ENCODE assay signal across 8 cellular contexts in the genomic region with DNA sequence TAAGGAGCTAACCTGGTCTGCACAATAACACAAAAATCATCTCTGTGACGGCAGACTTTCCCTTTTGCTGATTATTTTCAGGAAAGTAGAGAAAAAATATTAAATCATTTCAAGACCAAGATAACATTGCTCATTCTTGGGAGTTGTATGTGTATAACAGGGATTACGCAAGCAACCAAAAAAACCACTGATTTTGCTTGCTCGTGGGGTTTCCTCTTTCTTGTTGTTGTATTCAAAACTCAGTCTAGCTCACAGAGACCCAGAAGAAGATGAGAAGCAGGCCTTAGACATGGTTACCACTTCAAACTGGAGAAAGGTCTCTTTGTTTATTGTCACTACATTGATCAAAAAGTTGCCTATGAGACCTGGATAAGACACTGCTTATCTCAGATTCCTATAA. TPM values are rescaled to one million over a fixed set of nuclear protein-coding genes. Genes with fewer than 3 reads are reported as not detected.
A peak's percentile ranks its signal among the peaks of the same experiment; 100 is the strongest.
DNase-seq lines count a peak whose midpoint lies in the region; ATAC-seq and FAIRE-seq lines count a peak whose summit lies in the region.

No MANE protein-coding gene starts in this region.

- peaks cover 6% of the 10 kb centered on the region for H3K27me3 Mint-ChIP-seq in CD4-positive, CD25-positive, alpha-beta regulatory T cell
- peaks cover 8 to 17% (median 10%) of the 10 kb centered on the region in 3 donors for H3K27me3 Mint-ChIP-seq in immature natural killer cell (ENCODE audit: low read depth in 3 of 3)

- H3K36me3 Mint-ChIP-seq in CD4-positive, CD25-positive, alpha-beta regulatory T cell = no peaks in the 10 kb centered on the region
- peaks cover 2 to 3% (median 3%) of the 10 kb centered on the region in 3 donors for H3K36me3 Mint-ChIP-seq in immature natural killer cell

- peak overlapping the region; percentile 15 to 80 (median 40) for H3K4me3 Mint-ChIP-seq in CD4-positive, CD25-positive, alpha-beta regulatory T cell
- H3K4me3 Mint-ChIP-seq in immature natural killer cell = peak overlapping the region; percentile 12 to 52 (median 39)

- H3K27me3 ChIP-seq in CD4-positive, CD25-positive, alpha-beta regulatory T cell (ENCODE audit: control insufficient read depth, insufficient read depth, low read length) = no peaks in the 10 kb centered on the region

- peaks cover 33 to 60% (median 40%) of the 10 kb centered on the region in 4 donors for H3K4me1 Mint-ChIP-seq in CD4-positive, CD25-positive, alpha-beta regulatory T cell
- H3K4me1 Mint-ChIP-seq in immature natural killer cell = peaks cover 55 to 66% of the 10 kb centered on the region in 2 donors

- no peaks in the 10 kb centered on the region for H3K9me3 ChIP-seq in CD4-positive, CD25-positive, alpha-beta regulatory T cell (ENCODE audit: control insufficient read depth in 2 of 2, low read length in 2 of 2)

- H3K4me3 ChIP-seq in CD4-positive, CD25-positive, alpha-beta regulatory T cell (ENCODE audit: low read depth, low read length) = peak overlapping the region; percentile 37

- peak overlapping the region; percentile 66 to 94 (median 79) for H3K27ac Mint-ChIP-seq in CD4-positive, CD25-positive, alpha-beta regulatory T cell
- peak overlapping the region; percentile 93 to 99 (median 96) for H3K27ac Mint-ChIP-seq in immature natural killer cell

- peak; percentile 27 to 39 for ATAC-seq in CD4-positive, CD25-positive, alpha-beta regulatory T cell (ENCODE audit: low read depth in 2 of 2)
- ATAC-seq in GM21528 (IDR thresholded peaks at IDR 0.05; ENCODE audit: low FRiP score, unreplicated experiment) (peak; percentile 23), GM18909 (IDR thresholded peaks at IDR 0.05; ENCODE audit: poor library complexity, unreplicated experiment) (no peak)

- peaks cover 42% of the 10 kb centered on the region for H3K4me1 ChIP-seq in CD4-positive, CD25-positive, alpha-beta regulatory T cell (ENCODE audit: control insufficient read depth, insufficient read depth, low read length, poor library complexity, severe bottlenecking)

- no peak for FAIRE-seq in HTR-8/SVneo (lab: Jason Lieb, UNC)

- peak in 2 of 3 donors; percentile 51 to 64 for DNase-seq in CD4-positive, CD25-positive, alpha-beta regulatory T cell
- DNase-seq in SIG-M5 treated with dmso at 0.1 percent for 504 hours (lab: John Stamatoyannopoulos, UW; ENCODE audit: unreplicated experiment) (peak; percentile 93), immature natural killer cell (peak; percentile 40 to 59 (median 46)), NCI-H446 (lab: John Stamatoyannopoulos, UW) (no peak), HTR-8/SVneo (ENCODE audit: insufficient read length, low spot score) (no peak), HuH-7.5 (ENCODE audit: low spot score) (no peak)

- no peaks in the 10 kb centered on the region for H3K36me3 ChIP-seq in CD4-positive, CD25-positive, alpha-beta regulatory T cell (ENCODE audit: control insufficient read depth, insufficient read depth, low read length)

- H3K9me3 Mint-ChIP-seq in CD4-positive, CD25-positive, alpha-beta regulatory T cell = no peaks in the 10 kb centered on the region
- H3K9me3 Mint-ChIP-seq in immature natural killer cell = no peaks in the 10 kb centered on the region

- peak overlapping the region; percentile 57 for H3K27ac ChIP-seq in CD4-positive, CD25-positive, alpha-beta regulatory T cell (ENCODE audit: insufficient read depth, low read length, poor library complexity, severe bottlenecking)

RNA-seq across cellular contexts. Expression of gene GLIPR1, which starts 2.2 kb away (rescaled TPM):
- total RNA-seq in CD4-positive, CD25-positive, alpha-beta regulatory T cell = 91.4 TPM
- polyA plus RNA-seq in CD4-positive, CD25-positive, alpha-beta regulatory T cell = 100 to 1,000 TPM; 127 to 207 (median 173) TPM
- polyA plus RNA-seq in immature natural killer cell = 100 to 1,000 TPM; 132 to 229 (median 201) TPM

RNA-seq across cellular contexts. Expression of gene KRR1, which starts 33.0 kb away (rescaled TPM):
- total RNA-seq in CD4-positive, CD25-positive, alpha-beta regulatory T cell = 113 TPM
- polyA plus RNA-seq in CD4-positive, CD25-positive, alpha-beta regulatory T cell = 10 to 100 TPM; 47.9 to 70.2 (median 59.0) TPM
- polyA plus RNA-seq in immature natural killer cell = 10 to 100 TPM; 22.1 to 67.2 (median 51.8) TPM

Comparison
In these comparisons a context has a peak if more than half of its experiments do, and no peak if none do; other contexts are left out.
1. DNase-seq: peak in CD4-positive, CD25-positive, alpha-beta regulatory T cell (2 of 3), SIG-M5 treated with dmso at 0.1 percent for 504 hours (single experiment) and immature natural killer cell (3 of 3); none in NCI-H446 (0 of 2), HTR-8/SVneo (single experiment) and HuH-7.5 (single experiment).